Comparison of ENCODE assay signal across 21 cellular contexts in the genomic region with DNA sequence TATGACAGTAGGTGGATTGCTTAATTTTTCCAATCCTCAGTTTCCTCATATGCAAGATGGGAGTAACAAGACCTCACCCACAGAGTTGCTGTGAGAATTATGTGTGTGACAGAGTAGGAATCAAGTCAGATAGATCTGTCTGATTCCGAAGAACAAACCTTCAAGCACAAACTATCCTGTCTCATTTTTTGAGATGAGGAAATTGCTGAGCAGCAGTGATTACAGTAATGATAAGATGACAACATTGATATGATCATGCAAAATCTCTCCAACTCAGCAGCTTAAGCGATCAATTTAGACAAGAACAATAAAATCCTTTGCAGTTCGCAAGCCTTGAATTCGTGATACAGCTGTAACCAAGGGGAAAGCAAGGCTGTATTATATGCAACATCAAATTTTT.
"Had no signal": no experiment of that assay in that cellular context is flagged by ENCODE, and none has a peak within 500 bp of the region (broad histone marks: within the 10 kb centered on the region; RNA-seq: fewer than 3 reads in every experiment).

No MANE protein-coding gene starts in this region.

- H3K4me3 ChIP-seq: colonic mucosa, coronary artery, dorsolateral prefrontal cortex, esophagus muscularis mucosa, esophagus squamous epithelium, gastrocnemius medialis, gastroesophageal sphincter, heart left ventricle, heart right ventricle had no signal

- H3K36me3 ChIP-seq: colonic mucosa, esophagus muscularis mucosa, esophagus squamous epithelium, gastrocnemius medialis, gastroesophageal sphincter, heart left ventricle, heart right ventricle had no signal

- H3K9me3 ChIP-seq: colonic mucosa, esophagus muscularis mucosa, esophagus squamous epithelium, gastrocnemius medialis, gastroesophageal sphincter, heart left ventricle, heart right ventricle had no signal

- H3K4me1 ChIP-seq: colonic mucosa, esophagus muscularis mucosa, foreskin keratinocyte, gastrocnemius medialis, gastroesophageal sphincter had no signal

- DNase-seq: colonic mucosa; cortex of kidney; dermis blood vessel endothelial cell; dorsolateral prefrontal cortex; effector CD4-positive, alpha-beta T cell; effector CD8-positive, alpha-beta T cell; effector memory CD4-positive, alpha-beta T cell; effector memory CD8-positive, alpha-beta T cell; endodermal cell; erythroblast; esophagus squamous epithelium; foreskin fibroblast; foreskin keratinocyte; gastrocnemius medialis; glutamatergic neuron; heart left ventricle; heart right ventricle had no signal

- H3K27ac ChIP-seq: colonic mucosa, coronary artery, dorsolateral prefrontal cortex, epithelial cell of prostate, esophagus muscularis mucosa, esophagus squamous epithelium, foreskin keratinocyte, gastrocnemius medialis, gastroesophageal sphincter, heart left ventricle, heart right ventricle had no signal

- H3K27me3 ChIP-seq: colonic mucosa, dorsolateral prefrontal cortex, esophagus muscularis mucosa, esophagus squamous epithelium, gastrocnemius medialis, gastroesophageal sphincter, heart left ventricle, heart right ventricle had no signal
